Comparison of ENCODE assay signal across 9 cellular contexts in the genomic region with DNA sequence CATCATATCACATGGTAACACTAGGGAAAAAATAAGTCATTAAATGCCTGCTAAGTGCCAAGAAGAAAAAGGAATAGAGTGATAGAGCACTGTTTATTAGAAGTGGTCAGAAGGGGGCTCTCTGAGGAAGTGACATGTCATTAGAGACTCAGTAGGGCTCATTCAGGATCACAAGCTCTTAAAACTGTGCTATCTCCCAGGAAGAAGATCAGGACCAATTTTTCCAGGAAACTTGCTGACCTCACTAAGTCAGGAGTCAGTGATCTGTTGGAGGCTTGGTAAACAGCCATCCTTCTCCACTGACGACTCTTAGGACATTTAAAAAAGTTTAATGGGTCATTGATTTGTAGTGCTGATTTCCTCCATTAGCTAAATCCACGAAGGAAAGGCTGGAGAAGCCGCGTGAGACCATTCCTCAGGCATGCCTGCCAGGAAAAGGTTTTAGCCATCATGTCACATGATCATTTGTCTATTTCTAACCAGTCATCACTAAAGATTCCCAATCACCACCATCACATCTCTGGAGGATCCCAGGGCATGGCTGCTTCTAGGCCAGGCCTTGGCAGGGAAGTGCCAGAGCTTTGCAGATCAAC. TPM values are rescaled to one million over a fixed set of nuclear protein-coding genes. Genes with fewer than 3 reads are reported as not detected.
DNase-seq lines count a peak whose midpoint lies in the region; ATAC-seq and TF ChIP-seq lines count a peak whose summit lies in the region.
"Had no signal": no experiment of that assay in that cellular context is flagged by ENCODE, and none has a peak within 500 bp of the region (broad histone marks: within the 10 kb centered on the region; RNA-seq: fewer than 3 reads in every experiment).

No MANE protein-coding gene starts in this region.

- no peaks in the 10 kb centered on the region for H3K9me2 ChIP-seq in DOHH2 (replicated peaks; ENCODE audit: control insufficient read depth, low read length)

- H3K27ac ChIP-seq in DOHH2 (ENCODE audit: low read depth, low read length) = no peak overlapping the region
- H3K27ac ChIP-seq in Peyer's patch = peak overlapping the region; percentile 22 to 69 (median 33)
- peak overlapping the region; percentile 56 for H3K27ac ChIP-seq in parathyroid adenoma

- H3K4me2 ChIP-seq in DOHH2 (ENCODE audit: low read length) (no peak overlapping the region), parathyroid adenoma (ENCODE audit: low read length) (no peak overlapping the region)

- DNase-seq in Peyer's patch = no peak
- peak; percentile 47 for DNase-seq in fibroblast of pulmonary artery (ENCODE audit: low read depth)
- DNase-seq in LoVo (ENCODE audit: low spot score) = no peak
- DNase-seq in activated T-cell treated with anti-CD3 and anti-CD28 coated beads, Interleukin-2, amount 50 U/mL, for 72 hours = no peak
- no peak for DNase-seq in progenitor cell of endocrine pancreas (ENCODE audit: low spot score, unreplicated experiment)
- DNase-seq: NCI-H69 had no signal

- TF ChIP-seq CTCF in DOHH2 (IDR thresholded peaks at IDR 0.05; ENCODE audit: low read depth, low read length, poor library complexity, severe bottlenecking) = peak; percentile 49
- TF ChIP-seq CTCF in Peyer's patch (IDR thresholded peaks at IDR 0.05) = peak in 5 of 6 experiments; percentile 15 to 39 (median 24)
- TF ChIP-seq CTCF in fibroblast of pulmonary artery (IDR thresholded peaks at IDR 0.05; ENCODE audit: low read length, missing control alignments) = peak; percentile 11
- peak; percentile 51 for TF ChIP-seq CTCF in parathyroid adenoma (IDR thresholded peaks at IDR 0.05)
- no peak for TF ChIP-seq CTCF in progenitor cell of endocrine pancreas (IDR thresholded peaks at IDR 0.05; ENCODE audit: unreplicated experiment)

- H3K36me3 ChIP-seq in DOHH2 (ENCODE audit: control insufficient read depth, low read length) = no peaks in the 10 kb centered on the region
- H3K36me3 ChIP-seq in Peyer's patch = no peaks in the 10 kb centered on the region
- H3K36me3 ChIP-seq in parathyroid adenoma (ENCODE audit: control insufficient read depth, insufficient read depth, low read length) = no peaks in the 10 kb centered on the region

- no peaks in the 10 kb centered on the region for H3K9me3 ChIP-seq in DOHH2 (ENCODE audit: control insufficient read depth, insufficient read depth, low read length)
- H3K9me3 ChIP-seq in Peyer's patch = no peaks in the 10 kb centered on the region
- H3K9me3 ChIP-seq in parathyroid adenoma (ENCODE audit: control insufficient read depth, low read length) = no peaks in the 10 kb centered on the region

- H3K4me3 ChIP-seq in DOHH2 (ENCODE audit: low read length) = no peak overlapping the region
- H3K4me3 ChIP-seq in Peyer's patch = no peak overlapping the region
- H3K4me3 ChIP-seq in fibroblast of pulmonary artery (replicated peaks; ENCODE audit: low read depth, low read length) = no peak overlapping the region
- no peak overlapping the region for H3K4me3 ChIP-seq in parathyroid adenoma (ENCODE audit: low read depth, low read length)

- H3K9ac ChIP-seq in parathyroid adenoma = no peak overlapping the region

- no peaks in the 10 kb centered on the region for H3K9me3 Mint-ChIP-seq in activated T-cell treated with anti-CD3 and anti-CD28 coated beads, Interleukin-2, amount 50 U/mL, for 72 hours
- H3K9me3 Mint-ChIP-seq in progenitor cell of endocrine pancreas (ENCODE audit: low read depth) = no peaks in the 10 kb centered on the region

- peaks cover 20% of the 10 kb centered on the region for H3K4me1 Mint-ChIP-seq in activated T-cell treated with anti-CD3 and anti-CD28 coated beads, Interleukin-2, amount 50 U/mL, for 72 hours (ENCODE audit: low read depth)
- peaks cover 2% of the 10 kb centered on the region for H3K4me1 Mint-ChIP-seq in progenitor cell of endocrine pancreas (ENCODE audit: low read depth)

- TF ChIP-seq POLR2A in Peyer's patch (IDR thresholded peaks at IDR 0.05) = no peak

- peak overlapping the region; percentile 63 for H2AFZ ChIP-seq in parathyroid adenoma

- no peak for ATAC-seq in activated T-cell treated with anti-CD3 and anti-CD28 coated beads, Interleukin-2, amount 50 U/mL, for 72 hours (replicated peaks in 1 of 2)
- ATAC-seq in HG03342 (IDR thresholded peaks at IDR 0.05; ENCODE audit: unreplicated experiment) = no peak

- H3K4me1 ChIP-seq in DOHH2 (ENCODE audit: control insufficient read depth, low read length) (peaks cover 18% of the 10 kb centered on the region), Peyer's patch (peaks cover 0 to 9% (median 1%) of the 10 kb centered on the region in 4 donors), parathyroid adenoma (peaks cover 9% of the 10 kb centered on the region)

- H3K79me2 ChIP-seq in DOHH2 (ENCODE audit: control insufficient read depth, low read length) (no peaks in the 10 kb centered on the region), parathyroid adenoma (no peaks in the 10 kb centered on the region)

- H3K27me3 ChIP-seq in DOHH2 (ENCODE audit: control insufficient read depth, low read length) = no peaks in the 10 kb centered on the region; the same call in 1 of the 2 replicates
- no peaks in the 10 kb centered on the region for H3K27me3 ChIP-seq in Peyer's patch
- H3K27me3 ChIP-seq in parathyroid adenoma (ENCODE audit: control insufficient read depth, insufficient read depth, low read length) = no peaks in the 10 kb centered on the region

- no peaks in the 10 kb centered on the region for H3K36me3 Mint-ChIP-seq in activated T-cell treated with anti-CD3 and anti-CD28 coated beads, Interleukin-2, amount 50 U/mL, for 72 hours (ENCODE audit: insufficient read depth in 2 of 2)
- no peaks in the 10 kb centered on the region for H3K36me3 Mint-ChIP-seq in progenitor cell of endocrine pancreas (ENCODE audit: insufficient read depth)

- H3K4me3 Mint-ChIP-seq in activated T-cell treated with anti-CD3 and anti-CD28 coated beads, Interleukin-2, amount 50 U/mL, for 72 hours = no peak overlapping the region
- no peak overlapping the region for H3K4me3 Mint-ChIP-seq in progenitor cell of endocrine pancreas (ENCODE audit: low read depth)

- H4K20me1 ChIP-seq in DOHH2 (ENCODE audit: control insufficient read depth, insufficient read depth, low read depth, low read length) = no peaks in the 10 kb centered on the region

- 0 out of 2 replicates have a peak, but pooled peaks cover 3% of the 10 kb centered on the region for H3F3A ChIP-seq in DOHH2 (ENCODE audit: control insufficient read depth, insufficient read depth)

- no peaks in the 10 kb centered on the region for H3K27me3 Mint-ChIP-seq in activated T-cell treated with anti-CD3 and anti-CD28 coated beads, Interleukin-2, amount 50 U/mL, for 72 hours (ENCODE audit: low read depth)
- H3K27me3 Mint-ChIP-seq in progenitor cell of endocrine pancreas = no peaks in the 10 kb centered on the region

- H3K27ac Mint-ChIP-seq in activated T-cell treated with anti-CD3 and anti-CD28 coated beads, Interleukin-2, amount 50 U/mL, for 72 hours = no peak overlapping the region
- H3K27ac Mint-ChIP-seq in progenitor cell of endocrine pancreas = no peak overlapping the region

RNA-seq across cellular contexts. Expression of gene PTPN1, which starts 5.9 kb away (rescaled TPM):
- total RNA-seq in Peyer's patch (10 to 100 TPM; 13.8 to 40.4 (median 22.0) TPM), progenitor cell of endocrine pancreas (26.0 and 27.7 TPM in 2 replicates)
- 100 to 1,000 TPM; 138 TPM for total RNA-seq in activated T-cell treated with anti-CD3 and anti-CD28 coated beads, Interleukin-2, amount 50 U/mL, for 72 hours
